In the genomic region with DNA sequence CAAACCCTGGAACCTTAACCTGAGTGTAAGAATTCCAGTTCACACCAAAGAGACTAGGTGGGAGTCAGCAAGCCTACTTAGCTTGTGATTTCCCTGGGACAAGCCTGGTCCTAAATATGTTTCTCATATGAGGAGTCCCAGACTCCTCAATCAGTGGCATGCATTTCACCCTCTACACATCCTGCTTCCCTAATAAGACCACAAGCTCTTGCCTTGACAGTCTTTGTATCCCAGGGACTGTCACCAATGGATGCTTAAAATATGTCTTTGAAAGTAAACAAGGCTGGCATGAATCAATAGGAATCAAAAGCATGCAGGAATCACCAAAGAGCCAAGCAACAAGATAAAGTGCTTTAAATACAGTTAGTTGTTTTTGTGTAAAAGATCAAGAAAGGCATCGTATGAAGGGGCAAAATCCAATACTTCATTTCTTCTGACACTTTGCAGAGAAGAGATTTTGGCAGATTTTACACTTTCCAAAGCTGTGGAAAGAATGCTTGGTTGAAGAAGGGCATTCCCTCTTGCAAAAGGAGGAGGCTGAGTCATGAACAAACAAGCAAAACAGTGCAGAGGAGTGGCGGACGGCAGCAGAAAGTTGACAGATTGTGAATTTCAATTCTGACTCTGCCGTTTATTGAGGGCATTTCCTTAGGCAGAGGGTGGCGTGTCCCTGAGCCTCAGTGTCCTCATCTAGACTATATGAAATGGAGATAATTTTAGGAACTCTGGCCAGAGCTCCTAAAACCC, we compare ENCODE assay signal across 23 cellular contexts. TPM values are rescaled to one million over a fixed set of nuclear protein-coding genes. Genes with fewer than 3 reads are reported as not detected.
DNase-seq lines count a peak whose midpoint lies in the region; FAIRE-seq and TF ChIP-seq lines count a peak whose summit lies in the region.
"Had no signal": no experiment of that assay in that cellular context is flagged by ENCODE, and none has a peak within 500 bp of the region (broad histone marks: within the 10 kb centered on the region; RNA-seq: fewer than 3 reads in every experiment).

No MANE protein-coding gene starts in this region.

- H3K4me3 Mint-ChIP-seq in MCF 10A (ENCODE audit: unreplicated experiment) = peak overlapping the region; percentile 49
- H3K4me3 Mint-ChIP-seq in astrocyte (ENCODE audit: unreplicated experiment) = no peak overlapping the region
- no peak overlapping the region for H3K4me3 Mint-ChIP-seq in activated naive CD8-positive, alpha-beta T cell treated with anti-CD3 and anti-CD28 coated beads for 36 hours
- H3K4me3 Mint-ChIP-seq: activated T-helper 1 cell treated with anti-CD3 and anti-CD28 coated beads, Interleukin-12 subunit alpha, Interleukin-12 subunit beta, Interleukin-2, Interleukin-4 antibody, amounts not matched to agents 30 ng/mL and 10 ng/mL and 1 ng/mL, durations not matched to agents 14 hours and 24 hours and 36 hours; CD4-positive, CD25-positive, alpha-beta regulatory T cell; effector memory CD8-positive, alpha-beta T cell; T-helper 2 cell treated with Interferon-gamma antibody and Interleukin-4, amounts not matched to agents 5 μg/mL and 100 μg/mL, for 36 hours had no signal

- H3K27me3 ChIP-seq in mammary epithelial cell (ENCODE audit: insufficient read depth, low read length) (no peaks in the 10 kb centered on the region), astrocyte (ENCODE audit: insufficient read depth, low read length) (no peaks in the 10 kb centered on the region), H7 (ENCODE audit: control insufficient read depth, insufficient read depth, low read length) (no peaks in the 10 kb centered on the region)
- H3K27me3 ChIP-seq: adrenal gland, tibial nerve had no signal

- H3K27ac ChIP-seq in mammary epithelial cell (ENCODE audit: insufficient read depth, low read depth, low read length) = no peak overlapping the region
- no peak overlapping the region for H3K27ac ChIP-seq in astrocyte (ENCODE audit: low read depth, low read length)
- H3K27ac ChIP-seq: adrenal gland, prostate gland, tibial nerve had no signal

- H3K4me2 ChIP-seq in mammary epithelial cell (ENCODE audit: insufficient read depth, low read depth, low read length) (no peak overlapping the region), astrocyte (ENCODE audit: low read length) (peak overlapping the region; percentile 14)

- no peaks in the 10 kb centered on the region for H3K79me2 ChIP-seq in mammary epithelial cell (ENCODE audit: insufficient read depth, low read length)
- H3K79me2 ChIP-seq in astrocyte (ENCODE audit: insufficient read depth, low read length) = no peaks in the 10 kb centered on the region

- FAIRE-seq in astrocyte (lab: Jason Lieb, UNC) = peak; percentile 63

- dilution Hi-C loops in mammary epithelial cell (cut with HindIII; ENCODE audit: low sequenced_read_pairs) = no loop called here

- H3K36me3 ChIP-seq in mammary epithelial cell (ENCODE audit: insufficient read depth, low read length) = no peaks in the 10 kb centered on the region
- no peaks in the 10 kb centered on the region for H3K36me3 ChIP-seq in astrocyte (ENCODE audit: insufficient read depth, low read length)
- H3K36me3 ChIP-seq in H7 (replicated peaks; ENCODE audit: control insufficient read depth, insufficient read depth, low read length) = no peaks in the 10 kb centered on the region
- H3K36me3 ChIP-seq: adrenal gland, prostate gland, tibial nerve had no signal

- no peak overlapping the region for H3K27ac Mint-ChIP-seq in MCF 10A (ENCODE audit: low read depth, unreplicated experiment)
- H3K27ac Mint-ChIP-seq in astrocyte (ENCODE audit: unreplicated experiment) = no peak overlapping the region
- H3K27ac Mint-ChIP-seq in activated naive CD8-positive, alpha-beta T cell treated with anti-CD3 and anti-CD28 coated beads for 36 hours = no peak overlapping the region
- H3K27ac Mint-ChIP-seq: activated T-helper 1 cell treated with anti-CD3 and anti-CD28 coated beads, Interleukin-12 subunit alpha, Interleukin-12 subunit beta, Interleukin-2, Interleukin-4 antibody, amounts not matched to agents 30 ng/mL and 10 ng/mL and 1 ng/mL, durations not matched to agents 14 hours and 24 hours and 36 hours; CD4-positive, CD25-positive, alpha-beta regulatory T cell; effector memory CD8-positive, alpha-beta T cell; T-helper 2 cell treated with Interferon-gamma antibody and Interleukin-4, amounts not matched to agents 5 μg/mL and 100 μg/mL, for 36 hours had no signal

- H3K4me1 Mint-ChIP-seq in MCF 10A (ENCODE audit: insufficient read depth, unreplicated experiment) (peaks cover 16% of the 10 kb centered on the region), astrocyte (ENCODE audit: low read depth, unreplicated experiment) (peaks cover 12% of the 10 kb centered on the region)
- H3K4me1 Mint-ChIP-seq in activated naive CD8-positive, alpha-beta T cell treated with anti-CD3 and anti-CD28 coated beads for 36 hours = no peaks in the 10 kb centered on the region
- H3K4me1 Mint-ChIP-seq: naive B cell had no signal

- no peaks in the 10 kb centered on the region for H3K9me3 Mint-ChIP-seq in MCF 10A (ENCODE audit: unreplicated experiment)
- peaks cover 4% of the 10 kb centered on the region for H3K9me3 Mint-ChIP-seq in astrocyte (ENCODE audit: unreplicated experiment)
- peaks cover 2% of the 10 kb centered on the region for H3K9me3 Mint-ChIP-seq in activated naive CD8-positive, alpha-beta T cell treated with anti-CD3 and anti-CD28 coated beads for 36 hours
- H3K9me3 Mint-ChIP-seq: activated T-helper 1 cell treated with anti-CD3 and anti-CD28 coated beads, Interleukin-12 subunit alpha, Interleukin-12 subunit beta, Interleukin-2, Interleukin-4 antibody, amounts not matched to agents 30 ng/mL and 10 ng/mL and 1 ng/mL, durations not matched to agents 14 hours and 24 hours and 36 hours; effector memory CD8-positive, alpha-beta T cell; T-helper 2 cell treated with Interferon-gamma antibody and Interleukin-4, amounts not matched to agents 5 μg/mL and 100 μg/mL, for 36 hours had no signal

- TF ChIP-seq CTCF in MCF 10A (IDR thresholded peaks at IDR 0.05; ENCODE audit: unreplicated experiment) (no peak), mammary epithelial cell (conservative IDR thresholded peaks at IDR 0.05 in 1 of 2, IDR thresholded peaks at IDR 0.05 in 1 of 2; ENCODE audit: extremely low read depth in 1 of 2, insufficient read depth in 1 of 2, low read depth in 1 of 2, low read length in 2 of 2) (no peak), astrocyte (IDR thresholded peaks at IDR 0.05; ENCODE audit: insufficient read depth, low read depth, low read length) (no peak), foreskin fibroblast (IDR thresholded peaks at IDR 0.05; ENCODE audit: low read depth, low read length) (no peak), GM10248 (IDR thresholded peaks at IDR 0.05; ENCODE audit: control extremely low read depth, extremely low read depth, low read depth, missing control alignments) (no peak)

- H2AFZ ChIP-seq in mammary epithelial cell (ENCODE audit: low read depth, low read length) (no peak overlapping the region), astrocyte (ENCODE audit: low read depth, low read length) (no peak overlapping the region)

- 66% methylated on average over 5 of the region's 5 CpGs for WGBS in mammary epithelial cell (ENCODE audit: low coverage, missing lambda C conversion rate)

- H3K9me3 ChIP-seq in mammary epithelial cell (replicated peaks; ENCODE audit: insufficient read depth, low read length) (no peaks in the 10 kb centered on the region), astrocyte (ENCODE audit: insufficient read depth, low read depth, low read length) (no peaks in the 10 kb centered on the region)
- H3K9me3 ChIP-seq: adrenal gland, prostate gland, tibial nerve had no signal

- intact Hi-C loops in MCF 10A (cut with micrococcal nuclease) = no loop called here
- intact Hi-C loops in mammary epithelial cell (cut with micrococcal nuclease) = no loop called here

- H3K4me3 ChIP-seq in mammary epithelial cell (replicated peaks in 1 of 3; ENCODE audit: insufficient read depth in 1 of 3, low read depth in 2 of 3, low read length in 3 of 3) (no peak overlapping the region), astrocyte (ENCODE audit: insufficient read depth, low read depth, low read length) (no peak overlapping the region), foreskin fibroblast (ENCODE audit: low read depth in 1 of 2, low read length in 2 of 2) (no peak overlapping the region), H7 (ENCODE audit: insufficient read depth, low read depth, low read length) (no peak overlapping the region)
- H3K4me3 ChIP-seq: adrenal gland, prostate gland, tibial nerve had no signal

- no TSS peak for BruUV-seq in MCF 10A (replicated peaks; lab: Mats Ljungman, UMichigan)
- BruUV-seq in mammary epithelial cell (replicated peaks; lab: Mats Ljungman, UMichigan) = no TSS peak

- POLR2A ChIA-PET in MCF 10A (lab: Yijun Ruan, JAX) (interaction anchor here (0.7 to 2.0 kb wide), 8 partner anchors 9 to 52 kb away, joined by 3 to 9 read pairs (median 3); a partner anchor contains a TSS), GM10248 (lab: Yijun Ruan, JAX) (no interaction called here)

- peak; percentile 66 for DNase-seq in MCF 10A (ENCODE audit: unreplicated experiment)
- no peak for DNase-seq in mammary epithelial cell
- DNase-seq in astrocyte (ENCODE audit: low read depth) = peak; percentile 36
- DNase-seq in foreskin fibroblast = peak; percentile 30 to 57
- DNase-seq in H7 = no peak
- no peak for DNase-seq in GM10248 (ENCODE audit: extremely low spot score)
- DNase-seq in activated naive CD8-positive, alpha-beta T cell treated with anti-CD3 and anti-CD28 coated beads for 36 hours = no peak
- DNase-seq in ureter (ENCODE audit: low spot score) = no peak
- DNase-seq: 8988T; activated CD4-positive, CD25-positive, alpha-beta regulatory T cell; CD4-positive, CD25-positive, alpha-beta regulatory T cell; DMS79; effector memory CD8-positive, alpha-beta T cell; naive B cell; NCI-H1694 treated with DMSO at 0.1 percent for 48 hours; SIG-M5; stimulated activated CD4-positive, alpha-beta T cell treated with anti-CD3 and anti-CD28 coated beads, Interleukin-12 subunit alpha, Interleukin-12 subunit beta, amount 100 ng/mL, for 4 hours; stimulated activated naive CD4-positive, alpha-beta T cell had no signal

- H3K4me1 ChIP-seq in mammary epithelial cell (ENCODE audit: insufficient read depth, low read length) = no peaks in the 10 kb centered on the region
- H3K4me1 ChIP-seq in astrocyte (ENCODE audit: insufficient read depth, low read length) = peaks cover 6% of the 10 kb centered on the region
- H3K4me1 ChIP-seq: adrenal gland, prostate gland had no signal

- no peaks in the 10 kb centered on the region for H3K36me3 Mint-ChIP-seq in MCF 10A (ENCODE audit: insufficient read depth, unreplicated experiment)
- H3K36me3 Mint-ChIP-seq in astrocyte (ENCODE audit: low read depth, unreplicated experiment) = no peaks in the 10 kb centered on the region
- H3K36me3 Mint-ChIP-seq in activated naive CD8-positive, alpha-beta T cell treated with anti-CD3 and anti-CD28 coated beads for 36 hours = no peaks in the 10 kb centered on the region
- H3K36me3 Mint-ChIP-seq: CD4-positive, CD25-positive, alpha-beta regulatory T cell; naive B cell had no signal

- H4K20me1 ChIP-seq in mammary epithelial cell (ENCODE audit: insufficient read depth, low read length) (no peaks in the 10 kb centered on the region), astrocyte (ENCODE audit: insufficient read depth, low read length) (no peaks in the 10 kb centered on the region)

- CTCF ChIA-PET in MCF 10A (lab: Yijun Ruan, JAX) = interaction anchor here (0.6 to 1.3 kb wide), 6 partner anchors 8 to 548 kb away, joined by 3 to 4 read pairs (median 3); no protein-coding TSS in a partner anchor
- CTCF ChIA-PET in mammary epithelial cell (lab: Charles Lee; ENCODE audit: low non-redundant PET) = no interaction called here
- CTCF ChIA-PET in GM10248 (lab: Yijun Ruan, JAX) = interaction anchor here (1.7 to 2.3 kb wide), 3 partner anchors 11 to 227 kb away, joined by 4 to 6 read pairs (median 6); no protein-coding TSS in a partner anchor

- in situ Hi-C loops in mammary epithelial cell (cut with MboI; ENCODE audit: low sequenced_read_pairs in 2 of 2) = no loop called here

- H3K9ac ChIP-seq in mammary epithelial cell (ENCODE audit: insufficient read depth, low read length) (no peak overlapping the region), astrocyte (ENCODE audit: low read length) (no peak overlapping the region)

- H3K27me3 Mint-ChIP-seq in MCF 10A (ENCODE audit: insufficient read depth, unreplicated experiment) (no peaks in the 10 kb centered on the region), astrocyte (ENCODE audit: low read depth, unreplicated experiment) (no peaks in the 10 kb centered on the region)
- peaks cover 5% of the 10 kb centered on the region for H3K27me3 Mint-ChIP-seq in activated naive CD8-positive, alpha-beta T cell treated with anti-CD3 and anti-CD28 coated beads for 36 hours

RNA-seq across cellular contexts. Expression of a gene that starts 8.5 kb away (rescaled TPM):
- 1.2 and 2.2 TPM in 2 replicates for total RNA-seq in MCF 10A (2022)
- 1 to 10 TPM; 5.4 to 8.3 TPM for total RNA-seq in mammary epithelial cell
- polyA plus RNA-seq in mammary epithelial cell = 6.8 TPM
- 9.5 TPM for polyA minus RNA-seq in mammary epithelial cell
- 49.0 and 50.4 TPM in 2 replicates for total RNA-seq in astrocyte
- 69.0 and 118 TPM in 2 replicates for total RNA-seq in H7 (2014; rRNA removed; shearing (Covaris generic))
- 10 to 100 TPM; 35.2 to 35.3 TPM for total RNA-seq in activated naive CD8-positive, alpha-beta T cell treated with anti-CD3 and anti-CD28 coated beads for 36 hours
- total RNA-seq in ureter = 6.3 TPM

RNA-seq across cellular contexts. Expression of a gene that starts 57.1 kb away (rescaled TPM):
- 592 and 646 TPM in 2 replicates for total RNA-seq in MCF 10A (2022)
- 100 to 1,000 TPM in 1 of 2 donors, 10 to 100 TPM in 1; 62.0 to 506 TPM for total RNA-seq in mammary epithelial cell
- 291 TPM for polyA plus RNA-seq in mammary epithelial cell
- polyA minus RNA-seq in mammary epithelial cell = 260 TPM
- total RNA-seq in astrocyte = 361 and 415 TPM in 2 replicates
- total RNA-seq in H7 (2014; rRNA removed; shearing (Covaris generic)) = 223 and 239 TPM in 2 replicates
- total RNA-seq in activated naive CD8-positive, alpha-beta T cell treated with anti-CD3 and anti-CD28 coated beads for 36 hours = 100 to 1,000 TPM; 968 to 975 TPM
- total RNA-seq in ureter = 409 TPM

RNA-seq across cellular contexts. Expression of a gene that starts 58.1 kb away (rescaled TPM):
- total RNA-seq in MCF 10A (2022) = 137 and 171 TPM in 2 replicates
- 100 to 1,000 TPM in 1 of 2 donors, 10 to 100 TPM in 1; 67.5 to 154 TPM for total RNA-seq in mammary epithelial cell
- polyA plus RNA-seq in mammary epithelial cell = 77.3 TPM
- polyA minus RNA-seq in mammary epithelial cell = 25.3 TPM
- 141 and 148 TPM in 2 replicates for total RNA-seq in astrocyte
- total RNA-seq in H7 (2014; rRNA removed; shearing (Covaris generic)) = 170 and 231 TPM in 2 replicates
- total RNA-seq in activated naive CD8-positive, alpha-beta T cell treated with anti-CD3 and anti-CD28 coated beads for 36 hours = 100 to 1,000 TPM; 366 to 370 TPM
- 87.0 TPM for total RNA-seq in ureter

Comparison
In these comparisons a context has a peak if more than half of its experiments do, and no peak if none do; other contexts are left out.
1. DNase-seq: peak in MCF 10A (single experiment), astrocyte (single experiment) and foreskin fibroblast (2 of 2); none in mammary epithelial cell (single experiment), H7 (single experiment), GM10248 (single experiment), activated naive CD8-positive, alpha-beta T cell treated with anti-CD3 and anti-CD28 coated beads for 36 hours (single experiment) and ureter (single experiment).